8 cellular contexts compared by ENCODE assay signal in genomic region chr7:2863461-2864066, GRCh38. TPM values are rescaled to one million over a fixed set of nuclear protein-coding genes. Genes with fewer than 3 reads are reported as not detected.
DNase-seq lines count a peak whose midpoint lies in the region; ATAC-seq and TF ChIP-seq lines count a peak whose summit lies in the region.

No MANE protein-coding gene starts in this region.

- no peaks in the 10 kb centered on the region for H3K9me3 Mint-ChIP-seq in central memory CD8-positive, alpha-beta T cell

- H3K9ac ChIP-seq in KMS-11 = no peak overlapping the region

- H2AFZ ChIP-seq in KMS-11 (ENCODE audit: low read depth) = peak overlapping the region; percentile 56

- H3K27ac ChIP-seq in KMS-11 (peak overlapping the region; percentile 1; the same call in 1 of the 2 replicates), lung (ENCODE audit: low read depth in 1 of 2, low read length in 1 of 2) (peak overlapping the region; percentile 71 to 79)

- H3K27me3 ChIP-seq in KMS-11 (ENCODE audit: insufficient read depth, low read depth) = no peaks in the 10 kb centered on the region
- no peaks in the 10 kb centered on the region for H3K27me3 ChIP-seq in lung (ENCODE audit: control insufficient read depth, insufficient read depth)

- H3K4me3 ChIP-seq in KMS-11 (IDR thresholded peaks at IDR 0.05; ENCODE audit: insufficient read depth, low read depth, low read length) (no peak overlapping the region), lung (no peak overlapping the region)

- H3K4me3 Mint-ChIP-seq in central memory CD8-positive, alpha-beta T cell = peak overlapping the region; percentile 69

- peaks cover 2% of the 10 kb centered on the region for H3K36me3 Mint-ChIP-seq in central memory CD8-positive, alpha-beta T cell (ENCODE audit: insufficient read depth)

- in situ Hi-C loops in G401 (cut with HindIII; ENCODE audit: low sequenced_read_pairs) = no loop called here

- H3K36me3 ChIP-seq in KMS-11 (ENCODE audit: insufficient read depth) = no peaks in the 10 kb centered on the region
- no peaks in the 10 kb centered on the region for H3K36me3 ChIP-seq in lung (ENCODE audit: control insufficient read depth in 2 of 2, insufficient read depth in 2 of 2, low read length in 2 of 2)

- H4K20me1 ChIP-seq in KMS-11 (ENCODE audit: insufficient read depth) = no peaks in the 10 kb centered on the region

- H3K4me2 ChIP-seq in KMS-11 = peak overlapping the region; percentile 4; the same call in 1 of the 2 replicates

- ATAC-seq in GM21723 (IDR thresholded peaks at IDR 0.05; ENCODE audit: unreplicated experiment) (peak; percentile 93), lung (ENCODE audit: insufficient read depth, low FRiP score) (peak; percentile 87)
- peak; percentile 95 for ATAC-seq in central memory CD8-positive, alpha-beta T cell (replicated peaks; ENCODE audit: extremely low read depth, poor library complexity, severe bottlenecking)

- H3K27me3 Mint-ChIP-seq in central memory CD8-positive, alpha-beta T cell = no peaks in the 10 kb centered on the region

- DNase-seq in G401 (ENCODE audit: low spot score) (peak; percentile 10), lung (ENCODE audit: low spot score) (peak; percentile 79), NAMALWA (ENCODE audit: low spot score) (no peak)
- peak in 3 of 4 experiments; percentile 37 to 60 (median 43) for DNase-seq in activated CD4-positive, CD25-positive, alpha-beta regulatory T cell (lab: John Stamatoyannopoulos, UW)
- peak; percentile 29 to 50 for DNase-seq in central memory CD8-positive, alpha-beta T cell (ENCODE audit: low spot score in 2 of 2)
- DNase-seq in stimulated activated CD8-positive, alpha-beta memory T cell treated with anti-CD3 and anti-CD28 coated beads, Interleukin-12 subunit alpha, Interleukin-12 subunit beta, amount 100 ng/mL, for 24 hours (ENCODE audit: extremely low read depth) = peak; percentile 47

- peak overlapping the region; percentile 79 for H3K27ac Mint-ChIP-seq in central memory CD8-positive, alpha-beta T cell (ENCODE audit: low read depth)

- H3K79me2 ChIP-seq in KMS-11 (ENCODE audit: insufficient read depth, low read depth) = no peaks in the 10 kb centered on the region

- 12 to 21% methylated on average over 18 of the region's 18 CpGs for WGBS in lung, 2 donors

- peaks cover 27% of the 10 kb centered on the region for H3K4me1 Mint-ChIP-seq in central memory CD8-positive, alpha-beta T cell

- H3K4me1 ChIP-seq in KMS-11 (ENCODE audit: low read depth, poor library complexity, severe bottlenecking) (peaks cover 13% of the 10 kb centered on the region), lung (ENCODE audit: control insufficient read depth in 2 of 2, insufficient read depth in 2 of 2, low read length in 2 of 2) (peaks cover 0 to 10% of the 10 kb centered on the region in 2 donors)

- H3K9me3 ChIP-seq in lung (ENCODE audit: control insufficient read depth in 2 of 2, insufficient read depth in 1 of 2, low read length in 1 of 2) = no peaks in the 10 kb centered on the region

- TF ChIP-seq CTCF in KMS-11 (conservative IDR thresholded peaks at IDR 0.05; ENCODE audit: low read depth, low read length) = no peak
- TF ChIP-seq CTCF in lung (IDR thresholded peaks at IDR 0.05; ENCODE audit: control extremely low read depth, extremely low read depth) = no peak

RNA-seq across cellular contexts. Expression of gene GNA12, which starts 19.5 kb away (rescaled TPM):
- total RNA-seq in G401 (2014; rRNA removed; shearing (Covaris generic)) = 17.7 and 18.2 TPM in 2 replicates
- total RNA-seq in lung = 10 to 100 TPM; 34.4 to 51.9 TPM
- 10 to 100 TPM; 11.0 to 32.6 TPM for polyA plus RNA-seq in lung
